ENCODE assay signal across 8 cellular contexts in the genomic region with DNA sequence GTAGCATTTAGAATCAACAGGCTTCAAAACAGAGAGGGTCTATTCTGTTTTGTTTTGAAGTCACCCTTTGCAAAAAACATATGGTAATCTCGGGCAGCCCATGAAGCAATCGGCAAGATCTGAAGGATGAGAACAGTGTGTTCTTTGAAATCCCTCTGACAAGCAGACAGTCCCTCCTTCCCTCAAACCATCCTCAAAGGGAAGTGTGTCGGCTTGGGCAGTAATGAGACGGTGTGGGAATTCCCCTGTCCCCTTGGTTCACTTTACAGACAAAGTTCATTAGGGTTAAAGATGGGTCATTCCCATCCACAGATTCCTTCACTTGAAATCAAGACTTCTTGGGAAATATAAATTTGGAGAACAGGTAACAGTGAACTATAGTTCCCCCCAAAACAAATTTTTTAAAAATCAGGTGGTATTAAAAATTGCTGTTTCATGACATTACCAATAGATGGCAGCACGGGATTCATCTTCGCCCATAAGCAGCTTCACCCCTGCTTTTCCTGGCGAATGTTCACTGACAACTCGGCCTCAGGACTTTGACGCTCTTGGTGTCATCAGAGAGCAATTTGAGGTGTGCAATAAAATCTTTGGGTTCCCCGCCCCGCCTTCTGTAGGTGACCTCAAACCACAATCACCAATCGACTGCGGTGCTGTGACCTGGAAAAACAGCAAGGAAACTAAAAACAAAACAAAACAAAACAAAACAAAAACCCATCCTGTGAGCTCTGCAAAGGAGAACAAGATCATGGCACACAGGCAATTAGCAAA.
A peak's percentile ranks its signal among the peaks of the same experiment; 100 is the strongest.
DNase-seq lines count a peak whose midpoint lies in the region; ATAC-seq and TF ChIP-seq lines count a peak whose summit lies in the region.

No MANE protein-coding gene starts in this region.

- H3K27ac ChIP-seq in DND-41 (ENCODE audit: low read length), result peak overlapping the region; percentile 72
- H3K27ac ChIP-seq in GM23248, result no peak overlapping the region
- no peak overlapping the region for H3K27ac ChIP-seq in SJSA1
- H3K27ac ChIP-seq in prostate gland, result peak overlapping the region in 1 of 2 donors; percentile 18

- H3K4me2 ChIP-seq in DND-41 (ENCODE audit: insufficient read depth, low read length), result peak overlapping the region; percentile 53
- peak overlapping the region; percentile 64 for H3K4me2 ChIP-seq in GM23248 (ENCODE audit: unreplicated experiment)

- WGBS in GM23248 (ENCODE audit: low coverage in 1 of 2, low lambda C conversion rate in 2 of 2, missing lambda C conversion rate in 2 of 2), 2 experiments, result 8 to 11% methylated on average over 13 of the region's 13 CpGs
- 7% methylated on average over 13 of the region's 13 CpGs for WGBS in prostate gland

- H3K4me3 ChIP-seq in DND-41 (ENCODE audit: low read depth in 1 of 2, low read length in 2 of 2) (peak overlapping the region in 1 of 2 experiments; percentile 23; a peak in 2 of 4 replicates), GM23248 (peak overlapping the region; percentile 58), SJSA1 (0 out of 2 replicates have a peak overlapping the region, but pooled peaks have one; percentile 2), prostate gland (no peak overlapping the region)

- H3K9me3 ChIP-seq in DND-41 (ENCODE audit: insufficient read depth, low read length, severe bottlenecking) (no peaks in the 10 kb centered on the region), GM23248 (ENCODE audit: low read depth) (no peaks in the 10 kb centered on the region), SJSA1 (replicated peaks) (no peaks in the 10 kb centered on the region), prostate gland (no peaks in the 10 kb centered on the region)

- in situ Hi-C loops in GM23248 (cut with MboI), result loop anchor here (25.0 kb wide), 1 partner anchor 405 kb away; a partner anchor contains a TSS

- H3K9ac ChIP-seq in DND-41 (ENCODE audit: low read depth, low read length) (peak overlapping the region; percentile 42), GM23248 (peak overlapping the region; percentile 26; the same call in 1 of the 2 replicates)

- TF ChIP-seq CTCF in DND-41 (IDR thresholded peaks at IDR 0.05; ENCODE audit: borderline replicate concordance, extremely low read depth, low read length, poor library complexity, severe bottlenecking) (peak; percentile 88), prostate gland (IDR thresholded peaks at IDR 0.05) (peak; percentile 67 to 85 (median 80))

- H3K4me1 ChIP-seq in DND-41 (ENCODE audit: insufficient read depth, low read length) (peaks cover 57% of the 10 kb centered on the region), GM23248 (ENCODE audit: insufficient read depth) (peaks cover 11% of the 10 kb centered on the region), SJSA1 (replicated peaks) (peaks cover 5% of the 10 kb centered on the region), prostate gland (replicated peaks) (no peaks in the 10 kb centered on the region)

- H3K27me3 ChIP-seq in DND-41 (ENCODE audit: insufficient read depth, low read length, poor library complexity) (no peaks in the 10 kb centered on the region), GM23248 (replicated peaks; ENCODE audit: insufficient read depth) (no peaks in the 10 kb centered on the region), SJSA1 (replicated peaks) (no peaks in the 10 kb centered on the region), prostate gland (replicated peaks; ENCODE audit: insufficient read depth) (no peaks in the 10 kb centered on the region)

- H4K20me1 ChIP-seq in DND-41 (ENCODE audit: insufficient read depth, low read length), result no peaks in the 10 kb centered on the region
- no peaks in the 10 kb centered on the region for H4K20me1 ChIP-seq in GM23248 (ENCODE audit: insufficient read depth)

- peaks cover 19% of the 10 kb centered on the region; the same call in 1 of the 2 replicates for H3F3A ChIP-seq in GM23248 (ENCODE audit: insufficient read depth)

- TF ChIP-seq POLR2A in prostate gland (IDR thresholded peaks at IDR 0.05), result no peak

- intact Hi-C loops in prostate gland (cut with DNase I), result loop anchor here (2.0 to 10.0 kb wide), 3 partner anchors 161 to 400 kb away; a partner anchor contains a TSS

- no peaks in the 10 kb centered on the region for H3K9me2 ChIP-seq in GM23248 (ENCODE audit: insufficient read depth)

- H2AFZ ChIP-seq in DND-41 (ENCODE audit: low read depth, low read length) (peak overlapping the region; percentile 63), GM23248 (peak overlapping the region; percentile 64)

- no peaks in the 10 kb centered on the region for H3K36me3 ChIP-seq in DND-41 (ENCODE audit: insufficient read depth, low read length)
- no peaks in the 10 kb centered on the region for H3K36me3 ChIP-seq in GM23248 (ENCODE audit: low read depth)
- H3K36me3 ChIP-seq in SJSA1, result no peaks in the 10 kb centered on the region
- no peaks in the 10 kb centered on the region for H3K36me3 ChIP-seq in prostate gland

- H3K79me2 ChIP-seq in DND-41 (ENCODE audit: insufficient read depth, low read length) (no peaks in the 10 kb centered on the region), GM23248 (ENCODE audit: insufficient read depth) (no peaks in the 10 kb centered on the region)

- DNase-seq in DND-41, result peak; percentile 81
- DNase-seq in GM23248, result peak; percentile 86
- peak; percentile 71 for DNase-seq in LoVo (ENCODE audit: low spot score)
- DNase-seq in SJSA1 (ENCODE audit: low read depth in 1 of 2, low spot score in 2 of 2), result peak; percentile 66
- peak; percentile 79 for DNase-seq in activated naive CD4-positive, alpha-beta T cell treated with Interleukin-2 at 50 U/mL for 16 hours
- DNase-seq in glomerular visceral epithelial cell (ENCODE audit: extremely low spot score), result peak; percentile 78
- DNase-seq in prostate gland (ENCODE audit: low spot score), result peak; percentile 61
- peak; percentile 57 for DNase-seq in ureter (ENCODE audit: low spot score)

- peak; percentile 72 for ATAC-seq in DND-41 (ENCODE audit: insufficient read depth, low read depth)

Comparison
In these comparisons a context has a peak if more than half of its experiments do, and no peak if none do; other contexts are left out.
1. H3K4me3 ChIP-seq: peak in GM23248 (single experiment) and SJSA1 (single experiment); none in prostate gland (0 of 2).
2. Peak in every context shown above with its lines, with median percentiles within 50 percentile points of each other: DNase-seq.